Comparison of ENCODE assay signal across 24 cellular contexts in the genomic region with DNA sequence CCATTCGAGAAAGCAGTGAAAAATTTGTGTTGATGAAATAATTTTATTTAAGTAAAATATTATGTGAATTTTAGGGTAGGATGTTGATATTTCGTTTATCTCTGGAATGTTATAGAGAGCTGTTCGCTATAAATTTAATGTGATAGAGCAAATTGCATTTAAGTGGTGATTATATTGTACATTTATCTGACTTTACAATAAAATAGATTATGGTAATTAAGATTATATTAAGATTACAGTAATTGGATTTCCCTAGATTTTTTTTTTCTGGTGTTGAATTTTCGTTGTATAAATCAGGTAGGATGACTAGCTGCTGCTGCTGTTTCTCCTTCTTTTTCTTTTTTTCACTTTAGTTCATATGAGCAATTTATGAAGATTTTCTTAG.
"Had no signal": no experiment of that assay in that cellular context is flagged by ENCODE, and none has a peak within 500 bp of the region (broad histone marks: within the 10 kb centered on the region; RNA-seq: fewer than 3 reads in every experiment).

No MANE protein-coding gene starts in this region.

- H3K27me3 Mint-ChIP-seq: dendritic cell treated with granulocyte-macrophage colony-stimulating factor and Interleukin-4, amounts not matched to agents 40 ng/mL and 50 ng/mL, for 4 days; effector memory CD8-positive, alpha-beta T cell; naive B cell had no signal

- H3K27ac ChIP-seq: colonic mucosa, epithelial cell of prostate, esophagus squamous epithelium, gastrocnemius medialis, heart right ventricle, left lung, lower lobe of right lung had no signal

- H3K4me3 ChIP-seq: colonic mucosa, esophagus squamous epithelium, gastrocnemius medialis, heart right ventricle, left lung, lower lobe of right lung, mucosa of descending colon had no signal

- H3K36me3 ChIP-seq: colonic mucosa, gastrocnemius medialis had no signal

- H3K4me1 ChIP-seq: colonic mucosa, esophagus squamous epithelium, left lung had no signal

- DNase-seq: colonic mucosa; cortex of kidney; effector CD8-positive, alpha-beta T cell; effector memory CD8-positive, alpha-beta T cell; endodermal cell; erythroblast; esophagus squamous epithelium; foreskin fibroblast; gastrocnemius medialis; glutamatergic neuron; head of caudate nucleus; heart right ventricle; hippocampal formation; left cardiac atrium; left lung; left ventricle myocardium superior; lower lobe of right lung; mesenchymal stem cell; mucosa of descending colon; naive B cell had no signal

- H3K9me3 ChIP-seq: colonic mucosa, esophagus squamous epithelium, gastrocnemius medialis, heart right ventricle, left lung, lower lobe of right lung, mucosa of descending colon had no signal

- H3K27ac Mint-ChIP-seq: dendritic cell treated with granulocyte-macrophage colony-stimulating factor and Interleukin-4, amounts not matched to agents 40 ng/mL and 50 ng/mL, for 4 days; effector memory CD8-positive, alpha-beta T cell; endodermal cell; mesothelial cell of epicardium; naive B cell had no signal

- ATAC-seq: effector memory CD8-positive, alpha-beta T cell; esophagus mucosa; gastrocnemius medialis; heart right ventricle; left cardiac atrium; left lung; left ventricle myocardium superior; lower lobe of right lung; mucosa of descending colon had no signal

- H3K27me3 ChIP-seq: colonic mucosa, esophagus squamous epithelium, gastrocnemius medialis, heart right ventricle, left lung had no signal

- H3K4me3 Mint-ChIP-seq: dendritic cell treated with granulocyte-macrophage colony-stimulating factor and Interleukin-4, amounts not matched to agents 40 ng/mL and 50 ng/mL, for 4 days; effector memory CD8-positive, alpha-beta T cell; endodermal cell; mesothelial cell of epicardium; naive B cell had no signal

- H3K9me3 Mint-ChIP-seq: dendritic cell treated with granulocyte-macrophage colony-stimulating factor and Interleukin-4, amounts not matched to agents 40 ng/mL and 50 ng/mL, for 4 days; effector memory CD8-positive, alpha-beta T cell; endodermal cell; mesothelial cell of epicardium; naive B cell had no signal

- H3K4me1 Mint-ChIP-seq: mesothelial cell of epicardium had no signal
